Comparison of ENCODE assay signal across 23 cellular contexts in genomic region chr2:207787800-207788199, GRCh38. TPM values are rescaled to one million over a fixed set of nuclear protein-coding genes. Genes with fewer than 3 reads are reported as not detected.
A peak's percentile ranks its signal among the peaks of the same experiment; 100 is the strongest.
DNase-seq lines count a peak whose midpoint lies in the region; ATAC-seq, FAIRE-seq and TF ChIP-seq lines count a peak whose summit lies in the region.
"Had no signal": no experiment of that assay in that cellular context is flagged by ENCODE, and none has a peak within 500 bp of the region (broad histone marks: within the 10 kb centered on the region; RNA-seq: fewer than 3 reads in every experiment).

No MANE protein-coding gene starts in this region.

- H3K79me2 ChIP-seq in GM23338 (replicated peaks; ENCODE audit: insufficient read depth) (no peaks in the 10 kb centered on the region), K562 (ENCODE audit: control insufficient read depth, insufficient read depth, low read length) (no peaks in the 10 kb centered on the region)

- peaks cover 49% of the 10 kb centered on the region for H3K4me1 ChIP-seq in Caco-2
- peaks cover 14% of the 10 kb centered on the region for H3K4me1 ChIP-seq in GM23338 (ENCODE audit: insufficient read depth)
- peaks cover 8 to 11% of the 10 kb centered on the region in 2 experiments; a peak in 4 of 5 replicates for H3K4me1 ChIP-seq in K562 (replicated peaks in 1 of 2; ENCODE audit: control insufficient read depth in 2 of 2, insufficient read depth in 2 of 2, low read length in 2 of 2)
- H3K4me1 ChIP-seq in psoas muscle: no peaks in the 10 kb centered on the region
- peaks cover 4% of the 10 kb centered on the region for H3K4me1 ChIP-seq in HAP-1
- H3K4me1 ChIP-seq: BE2C had no signal

- peaks cover 7% of the 10 kb centered on the region for H3K9me3 Mint-ChIP-seq in Caco-2 (ENCODE audit: unreplicated experiment)
- no peaks in the 10 kb centered on the region for H3K9me3 Mint-ChIP-seq in GM23338
- H3K9me3 Mint-ChIP-seq in activated T-helper 2 cell treated with anti-CD3 and anti-CD28 coated beads, Interferon-gamma antibody, Interleukin-2, Interleukin-4, amounts not matched to agents 10 μg/mL and 5 μg/mL and 100 μg/mL, durations not matched to agents 14 hours and 24 hours and 36 hours: no peaks in the 10 kb centered on the region
- H3K9me3 Mint-ChIP-seq: CD14-positive monocyte; CD4-positive, alpha-beta T cell; CD8-positive, alpha-beta memory T cell had no signal

- no peak for DNase-seq in Caco-2
- no peak for DNase-seq in GM23338 (ENCODE audit: low spot score)
- no peak for DNase-seq in K562 (ENCODE audit: extremely low read depth in 1 of 4, low spot score in 3 of 4)
- DNase-seq in left lobe of liver (ENCODE audit: low spot score): no peak
- no peak for DNase-seq in psoas muscle
- no peak for DNase-seq in HAP-1 (ENCODE audit: low spot score in 2 of 2)
- no peak for DNase-seq in urothelium cell line (ENCODE audit: low spot score)
- DNase-seq in activated T-helper 2 cell treated with anti-CD3 and anti-CD28 coated beads, Interferon-gamma antibody, Interleukin-2, Interleukin-4, amounts not matched to agents 10 μg/mL and 5 μg/mL and 100 μg/mL, durations not matched to agents 14 hours and 24 hours and 36 hours (ENCODE audit: low spot score): no peak
- DNase-seq: 8988T; ACHN; BE2C; CD4-positive, alpha-beta T cell; CD8-positive, alpha-beta memory T cell; DMS153; DND-41; GM23248 had no signal

- H3K27ac Mint-ChIP-seq in Caco-2 (ENCODE audit: unreplicated experiment): peak overlapping the region; percentile 6
- peak overlapping the region; percentile 41; the same call in 1 of the 2 replicates for H3K27ac Mint-ChIP-seq in GM23338
- H3K27ac Mint-ChIP-seq in activated T-helper 2 cell treated with anti-CD3 and anti-CD28 coated beads, Interferon-gamma antibody, Interleukin-2, Interleukin-4, amounts not matched to agents 10 μg/mL and 5 μg/mL and 100 μg/mL, durations not matched to agents 14 hours and 24 hours and 36 hours: no peak overlapping the region
- H3K27ac Mint-ChIP-seq: CD4-positive, alpha-beta T cell had no signal

- POLR2A ChIA-PET in Caco-2 (lab: Charles Lee): no interaction called here
- POLR2A ChIA-PET in K562 (lab: Yijun Ruan, JAX): no interaction called here

- CTCF ChIA-PET in Caco-2 (lab: Charles Lee) (no interaction called here), K562 (lab: Yijun Ruan, JAX; ENCODE audit: low intra/inter-chr PET ratio) (no interaction called here)

- no peaks in the 10 kb centered on the region for H3K9me2 ChIP-seq in GM23338 (ENCODE audit: insufficient read depth)

- FAIRE-seq in K562 (lab: Jason Lieb, UNC) (no peak), urothelium cell line (lab: Jason Lieb, UNC) (no peak)
- FAIRE-seq: A549, G401.6, GM19239, H54 had no signal

- no peaks in the 10 kb centered on the region for H3K27me3 Mint-ChIP-seq in Caco-2 (ENCODE audit: insufficient read depth, unreplicated experiment)
- H3K27me3 Mint-ChIP-seq in GM23338 (ENCODE audit: insufficient read depth, low read depth, poor library complexity): peaks cover 9% of the 10 kb centered on the region
- peaks cover 4% of the 10 kb centered on the region for H3K27me3 Mint-ChIP-seq in activated T-helper 2 cell treated with anti-CD3 and anti-CD28 coated beads, Interferon-gamma antibody, Interleukin-2, Interleukin-4, amounts not matched to agents 10 μg/mL and 5 μg/mL and 100 μg/mL, durations not matched to agents 14 hours and 24 hours and 36 hours (ENCODE audit: low read depth)

- ATAC-seq in GM23338 (no peak), K562 (no peak), left lobe of liver (peak; percentile 61), psoas muscle (no peak)
- ATAC-seq: A549, HCT116 had no signal

- no peaks in the 10 kb centered on the region for H4K20me1 ChIP-seq in GM23338 (replicated peaks; ENCODE audit: insufficient read depth)
- H4K20me1 ChIP-seq in K562 (replicated peaks; ENCODE audit: control insufficient read depth, insufficient read depth, low read length): no peaks in the 10 kb centered on the region
- H4K20me1 ChIP-seq: BLaER1 treated with 17β-estradiol and CSF1 and Interleukin-3, amounts not matched to agents 10 nM and 100 nM had no signal

- no peak for TF ChIP-seq RAD21 in K562 (CRISPR knock-in tag; conservative IDR thresholded peaks at IDR 0.05 in 1 of 2, IDR thresholded peaks at IDR 0.05 in 1 of 2)

- H3K36me3 ChIP-seq in Caco-2 (ENCODE audit: control insufficient read depth, insufficient read depth, low read length): no peaks in the 10 kb centered on the region
- no peaks in the 10 kb centered on the region for H3K36me3 ChIP-seq in GM23338 (ENCODE audit: insufficient read depth)
- H3K36me3 ChIP-seq in K562 (ENCODE audit: control insufficient read depth, insufficient read depth, low read length): no peaks in the 10 kb centered on the region
- no peaks in the 10 kb centered on the region for H3K36me3 ChIP-seq in psoas muscle (ENCODE audit: insufficient read depth in 1 of 2, low read depth in 1 of 2)
- H3K36me3 ChIP-seq in HAP-1 (replicated peaks): no peaks in the 10 kb centered on the region
- H3K36me3 ChIP-seq: BE2C; BLaER1 treated with 17β-estradiol and CSF1 and Interleukin-3, amounts not matched to agents 10 nM and 100 nM had no signal

- H3K4me2 ChIP-seq in GM23338: no peak overlapping the region
- H3K4me2 ChIP-seq in K562 (ENCODE audit: insufficient read depth, low read length): no peak overlapping the region
- H3K4me2 ChIP-seq: A549 had no signal

- 58% methylated on average over 4 of the region's 4 CpGs for WGBS in K562 (ENCODE audit: insufficient coverage, low coverage, missing lambda C conversion rate)
- WGBS in psoas muscle, 3 donors: 71 to 76% (median 72%) methylated on average over 4 of the region's 4 CpGs

- no peaks in the 10 kb centered on the region for H3K9me1 ChIP-seq in K562 (ENCODE audit: control insufficient read depth, insufficient read depth, low read length)

- H3K36me3 Mint-ChIP-seq in Caco-2 (ENCODE audit: insufficient read depth, unreplicated experiment) (no peaks in the 10 kb centered on the region), GM23338 (ENCODE audit: low read depth) (no peaks in the 10 kb centered on the region)
- H3K36me3 Mint-ChIP-seq in activated T-helper 2 cell treated with anti-CD3 and anti-CD28 coated beads, Interferon-gamma antibody, Interleukin-2, Interleukin-4, amounts not matched to agents 10 μg/mL and 5 μg/mL and 100 μg/mL, durations not matched to agents 14 hours and 24 hours and 36 hours (ENCODE audit: low read depth): no peaks in the 10 kb centered on the region
- H3K36me3 Mint-ChIP-seq: CD14-positive monocyte; CD8-positive, alpha-beta memory T cell had no signal

- TF ChIP-seq POLR2A in K562 (conservative IDR thresholded peaks at IDR 0.05): no peak

- no peak for TF ChIP-seq CTCF in Caco-2 (IDR thresholded peaks at IDR 0.05; ENCODE audit: insufficient read depth in 1 of 2, low read depth in 1 of 2, low read length in 1 of 2, severe bottlenecking in 1 of 2, unreplicated experiment in 1 of 2)
- no peak for TF ChIP-seq CTCF in GM23338 (conservative IDR thresholded peaks at IDR 0.05; ENCODE audit: low read depth in 2 of 2)
- TF ChIP-seq CTCF in K562 (IDR thresholded peaks at IDR 0.05 in 2 of 3, conservative IDR thresholded peaks at IDR 0.05 in 1 of 3; ENCODE audit: insufficient read depth in 2 of 3, low read depth in 1 of 3, low read length in 3 of 3): no peak
- TF ChIP-seq CTCF in psoas muscle (IDR thresholded peaks at IDR 0.05): no peak

- in situ Hi-C loops in K562 (cut with MboI): no loop called here
- in situ Hi-C loops in HAP-1 (cut with MboI; ENCODE audit: low sequenced_read_pairs): no loop called here

- H3K9me3 ChIP-seq in Caco-2 (no peaks in the 10 kb centered on the region), K562 (replicated peaks; ENCODE audit: control insufficient read depth, insufficient read depth, low read depth, low read length) (no peaks in the 10 kb centered on the region), psoas muscle (no peaks in the 10 kb centered on the region), HAP-1 (no peaks in the 10 kb centered on the region)
- H3K9me3 ChIP-seq: A549; BE2C; BLaER1 treated with 17β-estradiol and CSF1 and Interleukin-3, amounts not matched to agents 10 nM and 100 nM had no signal

- H3K4me1 Mint-ChIP-seq in Caco-2 (ENCODE audit: low read depth, unreplicated experiment) (peaks cover 30% of the 10 kb centered on the region), GM23338 (peaks cover 13% of the 10 kb centered on the region)
- no peaks in the 10 kb centered on the region for H3K4me1 Mint-ChIP-seq in activated T-helper 2 cell treated with anti-CD3 and anti-CD28 coated beads, Interferon-gamma antibody, Interleukin-2, Interleukin-4, amounts not matched to agents 10 μg/mL and 5 μg/mL and 100 μg/mL, durations not matched to agents 14 hours and 24 hours and 36 hours (ENCODE audit: low read depth)

- no peak for TF ChIP-seq EP300 in K562 (IDR thresholded peaks at IDR 0.05; ENCODE audit: low read length)

- H3K4me3 ChIP-seq in Caco-2 (ENCODE audit: low read depth, low read length) (no peak overlapping the region), GM23338 (no peak overlapping the region), K562 (no peak overlapping the region), psoas muscle (no peak overlapping the region), HAP-1 (no peak overlapping the region)
- H3K4me3 ChIP-seq: A549; BLaER1 treated with 17β-estradiol and CSF1 and Interleukin-3, amounts not matched to agents 10 nM and 100 nM; GM23248 had no signal

- H2AFZ ChIP-seq in GM23338 (peak overlapping the region; percentile 86; the same call in 1 of the 2 replicates), K562 (ENCODE audit: low read depth, low read length) (peak overlapping the region; percentile 17; the same call in 1 of the 2 replicates)
- H2AFZ ChIP-seq: GM23248 had no signal

- H3K27ac ChIP-seq in GM23338 (ENCODE audit: low read depth) (0 out of 2 replicates have a peak overlapping the region, but pooled peaks have one; percentile 15), K562 (ENCODE audit: extremely low read depth, low read depth, low read length) (no peak overlapping the region), psoas muscle (no peak overlapping the region)
- H3K27ac ChIP-seq: A549, GM23248 had no signal

- H3K4me3 Mint-ChIP-seq in Caco-2 (ENCODE audit: unreplicated experiment) (no peak overlapping the region), GM23338 (no peak overlapping the region)
- no peak overlapping the region for H3K4me3 Mint-ChIP-seq in activated T-helper 2 cell treated with anti-CD3 and anti-CD28 coated beads, Interferon-gamma antibody, Interleukin-2, Interleukin-4, amounts not matched to agents 10 μg/mL and 5 μg/mL and 100 μg/mL, durations not matched to agents 14 hours and 24 hours and 36 hours (ENCODE audit: low read depth)
- H3K4me3 Mint-ChIP-seq: CD14-positive monocyte; CD4-positive, alpha-beta T cell; CD8-positive, alpha-beta memory T cell had no signal

- peak overlapping the region in 1 of 2 experiments; percentile 58; a peak in 1 of 4 replicates for H3K9ac ChIP-seq in K562 (ENCODE audit: insufficient read depth in 1 of 2, low read depth in 2 of 2, low read length in 2 of 2)
- H3K9ac ChIP-seq: GM23248 had no signal

- intact Hi-C loops in Caco-2 (cut with micrococcal nuclease; ENCODE audit: unreplicated experiment) (no loop called here), K562 (cut with micrococcal nuclease) (no loop called here), psoas muscle (cut with DNase I) (no loop called here)
- intact Hi-C loops in activated T-helper 2 cell treated with anti-CD3 and anti-CD28 coated beads, Interferon-gamma antibody, Interleukin-2, Interleukin-4, amounts not matched to agents 10 μg/mL and 5 μg/mL and 100 μg/mL, durations not matched to agents 14 hours and 24 hours and 36 hours (cut with micrococcal nuclease): no loop called here

- BruUV-seq in Caco-2 (replicated peaks; lab: Mats Ljungman, UMichigan) (no TSS peak), K562 (replicated peaks; lab: Mats Ljungman, UMichigan) (no TSS peak)

- no peaks in the 10 kb centered on the region for H3F3A ChIP-seq in GM23338 (replicated peaks; ENCODE audit: low read depth)

- H3K27me3 ChIP-seq in Caco-2 (replicated peaks; ENCODE audit: control insufficient read depth, insufficient read depth, low read length) (no peaks in the 10 kb centered on the region), GM23338 (ENCODE audit: insufficient read depth) (no peaks in the 10 kb centered on the region), K562 (ENCODE audit: control insufficient read depth in 2 of 2, insufficient read depth in 2 of 2, low read length in 2 of 2) (no peaks in the 10 kb centered on the region), psoas muscle (ENCODE audit: insufficient read depth in 3 of 3, low read length in 2 of 3) (no peaks in the 10 kb centered on the region), HAP-1 (ENCODE audit: low read depth) (no peaks in the 10 kb centered on the region)
- H3K27me3 ChIP-seq: BE2C; BLaER1 treated with 17β-estradiol and CSF1 and Interleukin-3, amounts not matched to agents 10 nM and 100 nM had no signal

RNA-seq across cellular contexts. Expression of gene FZD5, which starts 18.1 kb away (rescaled TPM):
- total RNA-seq in Caco-2 (2022) (59.1 and 61.4 TPM in 2 replicates), K562 (2014; rRNA removed) (8.8 and 9.7 TPM in 2 replicates), K562 (2014; rRNA removed; fragmentation: Illumina TruSeq; extraction: Trizol) (7.2 and 7.7 TPM in 2 replicates), K562 (2015; rRNA removed; fragmentation: Illumina TruSeq; extraction: Trizol) (5.6 and 5.9 TPM in 2 replicates), K562 (2021) (14.6 and 15.8 TPM in 2 replicates), left lobe of liver (32.9 TPM), psoas muscle (1 to 10 TPM; 2.5 to 3.5 (median 2.7) TPM)
- total RNA-seq in GM23338 (2014; rRNA removed; shearing (Covaris generic)): 80.5 and 94.8 TPM in 2 replicates
- polyA plus RNA-seq in GM23338 (2016; fragmentation: Nextera tagmentation; extraction: Ambion mirVana) (28.1 and 32.3 TPM in 2 replicates), K562 (2011; rRNA removed) (4.1 and 4.3 TPM in 2 replicates), K562 (2014; fragmentation: Illumina TruSeq; extraction: Trizol) (5.1 and 5.3 TPM in 2 replicates), K562 (2014; fragmentation: Nextera tagmentation; extraction: Ambion mirVana) (1 to 10 TPM; 3.7 to 7.7 TPM), K562 (2014; rRNA removed) (4.5 and 5.3 TPM in 2 replicates), psoas muscle (1 to 10 TPM; 1.2 to 1.8 (median 1.5) TPM)
- 12.4 and 17.4 TPM in 2 replicates for total RNA-seq in K562 (2011; cell fraction: chromatin; rRNA removed; ENCODE audit: low replicate concordance)
- total RNA-seq in K562 (2011; cell fraction: nucleolus; rRNA removed): 14.3 and 15.3 TPM in 2 replicates
- total RNA-seq in K562 (2011; cell fraction: nucleoplasm; rRNA removed): 21.9 and 32.4 TPM in 2 replicates
- 3.2 and 4.3 TPM in 2 replicates for polyA plus RNA-seq in K562 (2011; cell fraction: cytosol; rRNA removed)
- polyA plus RNA-seq in K562 (2011; cell fraction: nucleus; rRNA removed): 7.6 and 8.4 TPM in 2 replicates
- polyA plus RNA-seq in K562 (2012): 3.3 and 4.3 TPM in 2 replicates
- polyA minus RNA-seq in K562 (2011; rRNA and poly(A)+ RNA removed): 10.9 and 12.2 TPM in 2 replicates
- 11.1 and 12.5 TPM in 2 replicates for polyA minus RNA-seq in K562 (2011; cell fraction: cytosol; rRNA and poly(A)+ RNA removed)
- polyA minus RNA-seq in K562 (2011; cell fraction: nucleus; rRNA and poly(A)+ RNA removed): 12.0 and 16.7 TPM in 2 replicates
- total RNA-seq in activated T-helper 2 cell treated with anti-CD3 and anti-CD28 coated beads, Interferon-gamma antibody, Interleukin-2, Interleukin-4, amounts not matched to agents 10 μg/mL and 5 μg/mL and 100 μg/mL, durations not matched to agents 14 hours and 24 hours and 36 hours: 1.7 TPM in 2 replicates
